1 cellular context compared by ENCODE assay signal in genomic region chrX:153206425-153207046, GRCh38.
TF ChIP-seq lines count a peak whose summit lies in the region.

No MANE protein-coding gene starts in this region.

TF ChIP-seq in K562, 482 proteins besides CTCF, POLR2A, EP300 and RAD21 (continued from another document and continues in another):
- TF ChIP-seq MGA (IDR thresholded peaks at IDR 0.05) (0 out of 2 replicates have a peak, but pooled peaks have one; percentile 7), L3MBTL2 (IDR thresholded peaks at IDR 0.05) (peak; percentile 36; the same call in 1 of the 2 replicates), ZNF347 (CRISPR knock-in tag; IDR thresholded peaks at IDR 0.05; ENCODE audit: low read depth) (no peak), POU5F1 (IDR thresholded peaks at IDR 0.05; ENCODE audit: borderline replicate concordance, low read depth, low read length, partially characterized antibody) (no peak), CHD1 (IDR thresholded peaks at IDR 0.05; ENCODE audit: low read length) (no peak), ZNF23 (CRISPR knock-in tag; IDR thresholded peaks at IDR 0.05) (no peak), ZSCAN32 (CRISPR knock-in tag; IDR thresholded peaks at IDR 0.05) (no peak), SIN3B (IDR thresholded peaks at IDR 0.05; ENCODE audit: low read depth) (no peak), SNRNP70 (optimal IDR thresholded peaks at IDR 0.05; ENCODE audit: low read depth, low read length) (no peak), YY1 (IDR thresholded peaks at IDR 0.05; ENCODE audit: borderline replicate concordance in 1 of 3, control insufficient read depth in 1 of 3, extremely low read depth in 1 of 3, insufficient read depth in 3 of 3, insufficient read length in 1 of 3, insufficient replicate concordance in 2 of 3, low read depth in 1 of 3, low read length in 2 of 3) (no peak), FOS (IDR thresholded peaks at IDR 0.05; ENCODE audit: extremely low read depth, insufficient read length) (no peak), PTTG1 (tag; IDR thresholded peaks at IDR 0.05; ENCODE audit: low read depth) (no peak), BACH1 (tag; IDR thresholded peaks at IDR 0.05) (no peak), ZKSCAN1 (IDR thresholded peaks at IDR 0.05; ENCODE audit: low read depth, low read length) (no peak), ZNF217 (CRISPR knock-in tag; IDR thresholded peaks at IDR 0.05) (no peak), CREBBP (IDR thresholded peaks at IDR 0.05; ENCODE audit: low read depth, low read length) (no peak), ZNF583 (CRISPR knock-in tag; IDR thresholded peaks at IDR 0.05) (no peak), LEF1 (IDR thresholded peaks at IDR 0.05) (peak; percentile 71; the same call in 1 of the 2 replicates), MAFG (tag; conservative IDR thresholded peaks at IDR 0.05) (no peak), RHOXF2B (CRISPR knock-in tag; conservative IDR thresholded peaks at IDR 0.05) (no peak), TAL1 (IDR thresholded peaks at IDR 0.05) (peak; percentile 64), ZNF384 (IDR thresholded peaks at IDR 0.05; ENCODE audit: low read depth, low read length) (no peak), ELF4 (CRISPR knock-in tag; IDR thresholded peaks at IDR 0.05) (peak; percentile 76; the same call in 1 of the 2 replicates), POLR2G (IDR thresholded peaks at IDR 0.05; ENCODE audit: low read depth, low read length) (no peak), DPF2 (IDR thresholded peaks at IDR 0.05) (peak; percentile 61), IFI16 (CRISPR knock-in tag; IDR thresholded peaks at IDR 0.05) (no peak), ZNF79 (CRISPR knock-in tag; IDR thresholded peaks at IDR 0.05; ENCODE audit: low read depth) (no peak), ZHX1 (conservative IDR thresholded peaks at IDR 0.05; ENCODE audit: low read length) (no peak), ZNF24 (IDR thresholded peaks at IDR 0.05) (no peak), SMAD2 (IDR thresholded peaks at IDR 0.05; ENCODE audit: low read depth, low read length) (no peak), HDGF (IDR thresholded peaks at IDR 0.05) (0 out of 2 replicates have a peak, but pooled peaks have one; percentile 42), MTA1 (IDR thresholded peaks at IDR 0.05; ENCODE audit: borderline replicate concordance) (0 out of 2 replicates have a peak, but pooled peaks have one; percentile 15), STAT5A (IDR thresholded peaks at IDR 0.05; ENCODE audit: borderline replicate concordance, low read length) (no peak)
- TF ChIP-seq, protein P1, sequence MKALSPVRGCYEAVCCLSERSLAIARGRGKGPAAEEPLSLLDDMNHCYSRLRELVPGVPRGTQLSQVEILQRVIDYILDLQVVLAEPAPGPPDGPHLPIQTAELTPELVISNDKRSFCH (CRISPR knock-in tag; IDR thresholded peaks at IDR 0.05) = no peak
- TF ChIP-seq, protein P1 (tag; IDR thresholded peaks at IDR 0.05) = no peak
- TF ChIP-seq, protein P2, sequence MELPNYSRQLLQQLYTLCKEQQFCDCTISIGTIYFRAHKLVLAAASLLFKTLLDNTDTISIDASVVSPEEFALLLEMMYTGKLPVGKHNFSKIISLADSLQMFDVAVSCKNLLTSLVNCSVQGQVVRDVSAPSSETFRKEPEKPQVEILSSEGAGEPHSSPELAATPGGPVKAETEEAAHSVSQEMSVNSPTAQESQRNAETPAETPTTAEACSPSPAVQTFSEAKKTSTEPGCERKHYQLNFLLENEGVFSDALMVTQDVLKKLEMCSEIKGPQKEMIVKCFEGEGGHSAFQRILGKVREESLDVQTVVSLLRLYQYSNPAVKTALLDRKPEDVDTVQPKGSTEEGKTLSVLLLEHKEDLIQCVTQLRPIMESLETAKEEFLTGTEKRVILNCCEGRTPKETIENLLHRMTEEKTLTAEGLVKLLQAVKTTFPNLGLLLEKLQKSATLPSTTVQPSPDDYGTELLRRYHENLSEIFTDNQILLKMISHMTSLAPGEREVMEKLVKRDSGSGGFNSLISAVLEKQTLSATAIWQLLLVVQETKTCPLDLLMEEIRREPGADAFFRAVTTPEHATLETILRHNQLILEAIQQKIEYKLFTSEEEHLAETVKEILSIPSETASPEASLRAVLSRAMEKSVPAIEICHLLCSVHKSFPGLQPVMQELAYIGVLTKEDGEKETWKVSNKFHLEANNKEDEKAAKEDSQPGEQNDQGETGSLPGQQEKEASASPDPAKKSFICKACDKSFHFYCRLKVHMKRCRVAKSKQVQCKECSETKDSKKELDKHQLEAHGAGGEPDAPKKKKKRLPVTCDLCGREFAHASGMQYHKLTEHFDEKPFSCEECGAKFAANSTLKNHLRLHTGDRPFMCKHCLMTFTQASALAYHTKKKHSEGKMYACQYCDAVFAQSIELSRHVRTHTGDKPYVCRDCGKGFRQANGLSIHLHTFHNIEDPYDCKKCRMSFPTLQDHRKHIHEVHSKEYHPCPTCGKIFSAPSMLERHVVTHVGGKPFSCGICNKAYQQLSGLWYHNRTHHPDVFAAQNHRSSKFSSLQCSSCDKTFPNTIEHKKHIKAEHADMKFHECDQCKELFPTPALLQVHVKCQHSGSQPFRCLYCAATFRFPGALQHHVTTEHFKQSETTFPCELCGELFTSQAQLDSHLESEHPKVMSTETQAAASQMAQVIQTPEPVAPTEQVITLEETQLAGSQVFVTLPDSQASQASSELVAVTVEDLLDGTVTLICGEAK (IDR thresholded peaks at IDR 0.05) = no peak
- TF ChIP-seq, protein P2 (CRISPR knock-in tag; IDR thresholded peaks at IDR 0.05) = no peak
- TF ChIP-seq, protein P3, sequence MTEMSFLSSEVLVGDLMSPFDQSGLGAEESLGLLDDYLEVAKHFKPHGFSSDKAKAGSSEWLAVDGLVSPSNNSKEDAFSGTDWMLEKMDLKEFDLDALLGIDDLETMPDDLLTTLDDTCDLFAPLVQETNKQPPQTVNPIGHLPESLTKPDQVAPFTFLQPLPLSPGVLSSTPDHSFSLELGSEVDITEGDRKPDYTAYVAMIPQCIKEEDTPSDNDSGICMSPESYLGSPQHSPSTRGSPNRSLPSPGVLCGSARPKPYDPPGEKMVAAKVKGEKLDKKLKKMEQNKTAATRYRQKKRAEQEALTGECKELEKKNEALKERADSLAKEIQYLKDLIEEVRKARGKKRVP (CRISPR knock-in tag; IDR thresholded peaks at IDR 0.05) = no peak
